10 cellular contexts compared by ENCODE assay signal in the genomic region with DNA sequence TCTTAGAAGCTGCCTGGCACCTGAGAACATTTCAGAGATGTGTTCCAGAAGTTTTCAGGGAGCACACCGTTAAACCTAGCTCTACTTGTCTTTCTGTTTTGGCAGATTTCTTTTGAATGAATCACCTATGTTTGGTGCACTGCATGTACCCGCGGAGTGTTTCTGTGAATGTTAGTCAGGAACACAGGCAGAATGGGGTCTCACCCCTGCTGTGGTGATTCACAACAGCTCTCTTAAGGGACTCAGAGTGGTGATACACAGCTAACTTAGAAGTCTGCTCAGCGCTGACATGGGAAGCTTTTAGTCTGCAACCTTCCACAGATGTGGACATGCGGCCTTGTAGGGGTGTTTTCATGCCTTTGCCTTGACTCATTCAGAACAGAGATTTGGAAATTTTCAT. TPM values are rescaled to one million over a fixed set of nuclear protein-coding genes. Genes with fewer than 3 reads are reported as not detected.
DNase-seq lines count a peak whose midpoint lies in the region; ATAC-seq and TF ChIP-seq lines count a peak whose summit lies in the region.
"Had no signal": no experiment of that assay in that cellular context is flagged by ENCODE, and none has a peak within 500 bp of the region (broad histone marks: within the 10 kb centered on the region; RNA-seq: fewer than 3 reads in every experiment).

No MANE protein-coding gene starts in this region.

- no peaks in the 10 kb centered on the region for H3K79me2 ChIP-seq in fibroblast of lung (ENCODE audit: control insufficient read depth, insufficient read depth, low read length)

- H3K4me2 ChIP-seq in fibroblast of lung (ENCODE audit: extremely low read depth, insufficient read depth, low read length) = peak overlapping the region; percentile 86

- H3K36me3 ChIP-seq in SJSA1 = peaks cover 2% of the 10 kb centered on the region; the same call in 1 of the 2 replicates
- H3K36me3 ChIP-seq in fibroblast of lung (ENCODE audit: control insufficient read depth, insufficient read depth, low read length) = peaks cover 2% of the 10 kb centered on the region

- H3K4me3 ChIP-seq in AG09309 (ENCODE audit: control insufficient read depth, low read depth, low read length) = no peak overlapping the region; the same call in 1 of the 2 replicates
- no peak overlapping the region for H3K4me3 ChIP-seq in SJSA1
- peak overlapping the region; percentile 13 to 35 (median 24) for H3K4me3 ChIP-seq in fibroblast of lung (replicated peaks in 1 of 4; ENCODE audit: control extremely low read depth in 1 of 4, insufficient read depth in 1 of 4, low read depth in 3 of 4, low read length in 4 of 4)

- H3K27ac ChIP-seq in SJSA1 (0 out of 2 replicates have a peak overlapping the region, but pooled peaks have one; percentile 19), fibroblast of lung (ENCODE audit: insufficient read depth, low read length) (peak overlapping the region; percentile 83)

- ATAC-seq in omental fat pad (ENCODE audit: low FRiP score) (peak; percentile 99), natural killer cell (no peak), GM21526 (IDR thresholded peaks at IDR 0.05; ENCODE audit: low FRiP score, unreplicated experiment) (no peak)
- ATAC-seq in activated CD4-positive, CD25-positive, alpha-beta regulatory T cell treated with anti-CD3 and anti-CD28 coated beads, Interleukin-2, amount 50 U/mL, for 24 hours = no peak

- no peak overlapping the region for H3K4me3 Mint-ChIP-seq in natural killer cell
- H3K4me3 Mint-ChIP-seq: CD8-positive, alpha-beta memory T cell had no signal

- intact Hi-C loops in natural killer cell (cut with micrococcal nuclease) = no loop called here

- no peaks in the 10 kb centered on the region for H3K9me3 ChIP-seq in SJSA1 (replicated peaks)
- H3K9me3 ChIP-seq in fibroblast of lung (ENCODE audit: control insufficient read depth, insufficient read depth, low read depth, low read length) = no peaks in the 10 kb centered on the region

- no peaks in the 10 kb centered on the region for H3K27me3 ChIP-seq in SJSA1 (replicated peaks)
- no peaks in the 10 kb centered on the region for H3K27me3 ChIP-seq in fibroblast of lung (ENCODE audit: control insufficient read depth, insufficient read depth, low read length)

- peaks cover 3% of the 10 kb centered on the region for H3K36me3 Mint-ChIP-seq in natural killer cell

- peaks cover 16% of the 10 kb centered on the region for H3K4me1 ChIP-seq in SJSA1 (replicated peaks)
- peaks cover 14% of the 10 kb centered on the region for H3K4me1 ChIP-seq in fibroblast of lung (ENCODE audit: control insufficient read depth, extremely low read depth, insufficient read depth, low read length)

- H3K4me1 Mint-ChIP-seq in natural killer cell = no peaks in the 10 kb centered on the region
- H3K4me1 Mint-ChIP-seq: CD8-positive, alpha-beta memory T cell had no signal

- no peak overlapping the region for H3K9ac ChIP-seq in fibroblast of lung (ENCODE audit: insufficient read depth, low read length)

- no peaks in the 10 kb centered on the region for H4K20me1 ChIP-seq in fibroblast of lung (ENCODE audit: control insufficient read depth, extremely low read depth, insufficient read depth, low read length)

- H3K27me3 Mint-ChIP-seq in natural killer cell (ENCODE audit: low read depth in 2 of 2) = no peaks in the 10 kb centered on the region
- H3K27me3 Mint-ChIP-seq: CD8-positive, alpha-beta memory T cell had no signal

- TF ChIP-seq CTCF in AG09309 (IDR thresholded peaks at IDR 0.05; ENCODE audit: control insufficient read depth, insufficient read depth, low read depth, low read length, missing control alignments) = no peak
- TF ChIP-seq CTCF in fibroblast of lung (conservative IDR thresholded peaks at IDR 0.05 in 1 of 2, IDR thresholded peaks at IDR 0.05 in 1 of 2; ENCODE audit: low read depth in 1 of 2, low read length in 2 of 2) = no peak
- no peak for TF ChIP-seq CTCF in omental fat pad (IDR thresholded peaks at IDR 0.05)
- TF ChIP-seq CTCF in natural killer cell (IDR thresholded peaks at IDR 0.05) = no peak

- no peaks in the 10 kb centered on the region for H3K9me3 Mint-ChIP-seq in natural killer cell
- H3K9me3 Mint-ChIP-seq: CD8-positive, alpha-beta memory T cell had no signal

- DNase-seq in AG09309 (ENCODE audit: low read depth) = peak; percentile 96
- peak; percentile 52 to 66 for DNase-seq in SJSA1 (ENCODE audit: low read depth in 1 of 2, low spot score in 2 of 2)
- DNase-seq in fibroblast of lung (ENCODE audit: low read depth in 2 of 2) = peak; percentile 99
- peak; percentile 30 for DNase-seq in omental fat pad (ENCODE audit: low spot score)
- DNase-seq in natural killer cell = no peak
- DNase-seq in NCI-H1092 (lab: John Stamatoyannopoulos, UW) = no peak
- DNase-seq: CD8-positive, alpha-beta memory T cell; NCI-H1436 treated with DMSO at 0.1 percent for 48 hours had no signal

- peak overlapping the region; percentile 13 for H2AFZ ChIP-seq in fibroblast of lung (ENCODE audit: low read length)

- no peak overlapping the region for H3K27ac Mint-ChIP-seq in natural killer cell

RNA-seq across cellular contexts. Expression of gene TSEN2, which starts 24.0 kb away (rescaled TPM):
- total RNA-seq in SJSA1 (2014; rRNA removed; shearing (Covaris generic)) = 5.4 and 7.6 TPM in 2 replicates
- total RNA-seq in fibroblast of lung = 14.4 and 15.7 TPM in 2 replicates
- 9.8 and 12.3 TPM in 2 replicates for polyA plus RNA-seq in fibroblast of lung
- polyA plus RNA-seq in fibroblast of lung (2012) = 8.7 and 11.6 TPM in 2 replicates
- 2.8 and 2.9 TPM in 2 replicates for polyA minus RNA-seq in fibroblast of lung (ENCODE audit: low replicate concordance)
- total RNA-seq in omental fat pad = 10 to 100 TPM; 17.0 to 38.3 (median 21.9) TPM
- 10 to 100 TPM in 1 of 3 donors, 1 to 10 TPM in 2; 4.1 to 11.4 (median 5.7) TPM for total RNA-seq in natural killer cell

RNA-seq across cellular contexts. Expression of gene MKRN2OS, which starts 37.0 kb away (rescaled TPM):
- not detected in 2 replicates for total RNA-seq in SJSA1 (2014; rRNA removed; shearing (Covaris generic))
- total RNA-seq in fibroblast of lung (not detected in 2 replicates), omental fat pad (not detected), natural killer cell (not detected)
- not detected in 2 replicates for polyA plus RNA-seq in fibroblast of lung
- polyA plus RNA-seq in fibroblast of lung (2012) = not detected in 2 replicates
- polyA minus RNA-seq in fibroblast of lung (ENCODE audit: low replicate concordance) = not detected in 2 replicates
- total RNA-seq: CD8-positive, alpha-beta memory T cell had no signal
- polyA plus RNA-seq: CD8-positive, alpha-beta memory T cell had no signal

RNA-seq across cellular contexts. Expression of gene MKRN2, which starts 48.6 kb away (rescaled TPM):
- 39.1 and 40.0 TPM in 2 replicates for total RNA-seq in SJSA1 (2014; rRNA removed; shearing (Covaris generic))
- total RNA-seq in fibroblast of lung = 28.8 and 37.7 TPM in 2 replicates
- polyA plus RNA-seq in fibroblast of lung = 36.6 and 48.1 TPM in 2 replicates
- polyA plus RNA-seq in fibroblast of lung (2012) = 26.7 and 31.7 TPM in 2 replicates
- 25.1 and 46.9 TPM in 2 replicates for polyA minus RNA-seq in fibroblast of lung (ENCODE audit: low replicate concordance)
- total RNA-seq in omental fat pad = 10 to 100 TPM; 25.0 to 33.1 (median 29.0) TPM
- 10 to 100 TPM; 23.9 to 31.7 (median 29.4) TPM for total RNA-seq in natural killer cell

Comparison
In these comparisons a context has a peak if more than half of its experiments do, and no peak if none do; other contexts are left out.
1. DNase-seq: peak in AG09309 (single experiment), SJSA1 (2 of 2), fibroblast of lung (2 of 2) and omental fat pad (single experiment); none in natural killer cell (single experiment) and NCI-H1092 (single experiment).
2. H3K4me3 ChIP-seq: peak in fibroblast of lung (4 of 4); none in AG09309 (single experiment) and SJSA1 (single experiment).